In genomic region chr17:17815062-17815406, GRCh38 we compare ENCODE assay signal across 1 cellular context.
TF ChIP-seq lines count a peak whose summit lies in the region.

No MANE protein-coding gene starts in this region.

TF ChIP-seq in SK-N-SH treated with all-trans-retinoic acid at 6 μM for 48 hours, 23 proteins besides CTCF, POLR2A, EP300 and RAD21 (continued from another document):
- TF ChIP-seq POU6F1 (CRISPR knock-in tag; IDR thresholded peaks at IDR 0.05; ENCODE audit: borderline replicate concordance, low read depth) (no peak), ISL1 (CRISPR knock-in tag; IDR thresholded peaks at IDR 0.05) (no peak), RARB (CRISPR knock-in tag; IDR thresholded peaks at IDR 0.05) (no peak), PATZ1 (CRISPR knock-in tag; IDR thresholded peaks at IDR 0.05; ENCODE audit: borderline replicate concordance) (no peak)
